Comparison of ENCODE assay signal across 19 cellular contexts in genomic region chr1:18347559-18347958, GRCh38.
DNase-seq lines count a peak whose midpoint lies in the region; ATAC-seq, FAIRE-seq and TF ChIP-seq lines count a peak whose summit lies in the region.
"Had no signal": no experiment of that assay in that cellular context is flagged by ENCODE, and none has a peak within 500 bp of the region (broad histone marks: within the 10 kb centered on the region; RNA-seq: fewer than 3 reads in every experiment).

No MANE protein-coding gene starts in this region.

- FAIRE-seq in K562 (lab: Jason Lieb, UNC): no peak
- FAIRE-seq: GM12891, HepG2, HTR-8/SVneo had no signal

- TF ChIP-seq RAD21 in K562 (CRISPR knock-in tag; conservative IDR thresholded peaks at IDR 0.05 in 1 of 2, IDR thresholded peaks at IDR 0.05 in 1 of 2): no peak

- CTCF ChIA-PET in K562 (lab: Yijun Ruan, JAX; ENCODE audit: low intra/inter-chr PET ratio): no interaction called here

- H3K4me1 ChIP-seq in GM23248 (ENCODE audit: insufficient read depth) (no peaks in the 10 kb centered on the region), K562 (replicated peaks in 1 of 2; ENCODE audit: control insufficient read depth in 2 of 2, insufficient read depth in 2 of 2, low read length in 2 of 2) (peaks cover 0 to 3% of the 10 kb centered on the region in 2 experiments; a peak in 1 of 5 replicates)

- H3K9me1 ChIP-seq in K562 (ENCODE audit: control insufficient read depth, insufficient read depth, low read length): no peaks in the 10 kb centered on the region

- TF ChIP-seq CTCF in K562 (IDR thresholded peaks at IDR 0.05 in 2 of 3, conservative IDR thresholded peaks at IDR 0.05 in 1 of 3; ENCODE audit: insufficient read depth in 2 of 3, low read depth in 1 of 3, low read length in 3 of 3): no peak

- H3K4me2 ChIP-seq in GM23248 (ENCODE audit: unreplicated experiment): no peak overlapping the region
- no peak overlapping the region for H3K4me2 ChIP-seq in K562 (ENCODE audit: insufficient read depth, low read length)

- no peaks in the 10 kb centered on the region for H3K9me2 ChIP-seq in GM23248 (ENCODE audit: insufficient read depth)

- H4K20me1 ChIP-seq in GM23248 (ENCODE audit: insufficient read depth) (no peaks in the 10 kb centered on the region), K562 (replicated peaks; ENCODE audit: control insufficient read depth, insufficient read depth, low read length) (peaks cover 3% of the 10 kb centered on the region)

- H2AFZ ChIP-seq in GM23248 (no peak overlapping the region), K562 (ENCODE audit: low read depth, low read length) (no peak overlapping the region)

- H3K79me2 ChIP-seq in GM23248 (ENCODE audit: insufficient read depth): no peaks in the 10 kb centered on the region
- no peaks in the 10 kb centered on the region for H3K79me2 ChIP-seq in K562 (ENCODE audit: control insufficient read depth, insufficient read depth, low read length)

- POLR2A ChIA-PET in K562 (lab: Yijun Ruan, JAX): interaction anchor here (0.8 kb wide), 1 partner anchor 11 kb away, joined by 4 read pairs; no protein-coding TSS in a partner anchor

- 47 to 54% methylated on average over 5 of the region's 5 CpGs for whole genome bisulfite sequencing in GM23248 (ENCODE audit: low coverage in 1 of 2, low lambda C conversion rate in 2 of 2, missing lambda C conversion rate in 2 of 2), 2 experiments
- WGBS in K562 (ENCODE audit: insufficient coverage, low coverage, missing lambda C conversion rate): 0% methylated on average over 5 of the region's 5 CpGs

- H3K9me3 ChIP-seq in GM23248 (ENCODE audit: low read depth) (no peaks in the 10 kb centered on the region), K562 (replicated peaks; ENCODE audit: control insufficient read depth, insufficient read depth, low read depth, low read length) (no peaks in the 10 kb centered on the region)

- no peak for TF ChIP-seq EP300 in K562 (IDR thresholded peaks at IDR 0.05; ENCODE audit: low read length)

- no TSS peak for BruUV-seq in K562 (replicated peaks; lab: Mats Ljungman, UMichigan)

- DNase-seq in NCI-H1436 (lab: John Stamatoyannopoulos, UW) (peak; percentile 3), NCI-H1436 treated with DMSO at 0.1 percent for 48 hours (lab: John Stamatoyannopoulos, UW) (no peak), GM23248 (peak; percentile 7), NCI-H2171 (lab: John Stamatoyannopoulos, UW) (peak; percentile 44), K562 (ENCODE audit: extremely low read depth in 1 of 4, low spot score in 3 of 4) (no peak), inferior parietal cortex (ENCODE audit: extremely low spot score) (no peak), GM19240 (ENCODE audit: insufficient read length, low spot score) (no peak)
- DNase-seq: AML-193; C1 segment of cervical spinal cord; Calu3; CD4-positive, alpha-beta T cell; DMS 273 treated with DMSO at 0.1 percent for 48 hours; HCEC 1CT; HFFc6 had no signal

- TF ChIP-seq POLR2A in K562 (conservative IDR thresholded peaks at IDR 0.05): no peak

- intact Hi-C loops in K562 (cut with micrococcal nuclease): no loop called here

- H3K9ac ChIP-seq in GM23248 (no peak overlapping the region), K562 (ENCODE audit: insufficient read depth in 1 of 2, low read depth in 2 of 2, low read length in 2 of 2) (no peak overlapping the region)

- H3F3A ChIP-seq in GM23248 (ENCODE audit: insufficient read depth): no peaks in the 10 kb centered on the region

- no peak overlapping the region for H3K27ac ChIP-seq in GM23248
- H3K27ac ChIP-seq in K562 (ENCODE audit: extremely low read depth, low read depth, low read length): no peak overlapping the region
- H3K27ac ChIP-seq: 22Rv1 had no signal

- ATAC-seq in K562 (no peak), GM18511 (IDR thresholded peaks at IDR 0.05; ENCODE audit: unreplicated experiment) (no peak)
- ATAC-seq: HepG2 had no signal

- H3K36me3 ChIP-seq in GM23248 (ENCODE audit: low read depth) (no peaks in the 10 kb centered on the region), K562 (ENCODE audit: control insufficient read depth, insufficient read depth, low read length) (no peaks in the 10 kb centered on the region)

- H3K4me3 ChIP-seq in GM23248: no peak overlapping the region
- H3K4me3 ChIP-seq in K562: no peak overlapping the region

- H3K27me3 ChIP-seq in GM23248 (replicated peaks; ENCODE audit: insufficient read depth): no peaks in the 10 kb centered on the region
- peaks cover 2 to 35% of the 10 kb centered on the region in 2 experiments; a peak in 3 of 5 replicates for H3K27me3 ChIP-seq in K562 (ENCODE audit: control insufficient read depth in 2 of 2, insufficient read depth in 2 of 2, low read length in 2 of 2)

- in situ Hi-C loops in GM23248 (cut with MboI) (no loop called here), K562 (cut with MboI) (no loop called here)

TF ChIP-seq in K562, 482 proteins besides CTCF, POLR2A, EP300 and RAD21:
- TF ChIP-seq HOMEZ (CRISPR knock-in tag; IDR thresholded peaks at IDR 0.05) (no peak), ZBTB26 (CRISPR knock-in tag; IDR thresholded peaks at IDR 0.05) (no peak), RBM25 (IDR thresholded peaks at IDR 0.05; ENCODE audit: low read depth, low read length, severe bottlenecking) (peak; percentile 17)

Comparison
In these comparisons a context has a peak if more than half of its experiments do, and no peak if none do; other contexts are left out.
1. DNase-seq: peak in NCI-H1436 (single experiment), GM23248 (single experiment) and NCI-H2171 (single experiment); none in NCI-H1436 treated with DMSO at 0.1 percent for 48 hours (single experiment), K562 (0 of 4), inferior parietal cortex (single experiment) and GM19240 (single experiment).